19 cellular contexts compared by ENCODE assay signal in the genomic region with DNA sequence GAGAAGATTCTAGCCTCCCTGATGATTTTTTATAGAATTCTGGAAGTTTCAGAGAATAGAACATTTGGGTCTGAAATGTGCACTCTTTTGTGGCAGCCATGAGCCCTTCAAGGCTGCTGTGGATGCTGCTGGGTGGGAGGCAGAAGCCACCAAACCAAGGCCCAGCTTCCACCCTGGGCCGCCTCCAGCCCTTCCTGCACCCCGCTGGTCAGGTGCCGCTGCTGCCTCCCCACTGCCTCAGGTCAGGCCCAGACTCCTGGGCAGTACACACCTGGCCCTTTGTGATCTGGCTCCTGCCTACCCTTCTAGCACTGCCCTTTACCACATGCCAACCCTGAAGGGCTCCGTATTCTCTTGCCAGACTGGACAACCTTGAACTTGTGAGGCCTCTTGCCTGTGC.
"Had no signal": no experiment of that assay in that cellular context is flagged by ENCODE, and none has a peak within 500 bp of the region (broad histone marks: within the 10 kb centered on the region; RNA-seq: fewer than 3 reads in every experiment).

No MANE protein-coding gene starts in this region.

- H3K4me3 ChIP-seq: breast epithelium, colonic mucosa, skin epidermis, uterus had no signal

- ATAC-seq: activated naive CD4-positive, alpha-beta T cell treated with anti-CD3 and anti-CD28 coated beads, Interleukin-2, amount 50 U/mL, for 72 hours; activated T-cell treated with anti-CD3 and anti-CD28 coated beads, Interleukin-2, amount 50 U/mL, for 72 hours; effector memory CD8-positive, alpha-beta T cell; naive thymus-derived CD8-positive, alpha-beta T cell; T-cell had no signal

- DNase-seq: activated CD4-positive, alpha-beta T cell treated with anti-CD3 and anti-CD28 coated beads for 4 hours; activated CD4-positive, alpha-beta T cell treated with anti-CD3 and anti-CD28 coated beads, Interleukin-2, amount 50 U/mL, for 4 hours; activated naive CD4-positive, alpha-beta T cell; activated T-cell treated with anti-CD3 and anti-CD28 coated beads for 4 hours; activated T-cell treated with anti-CD3 and anti-CD28 coated beads, Interleukin-2, amount 50 U/mL, for 72 hours; colonic mucosa; effector memory CD8-positive, alpha-beta T cell; erythroblast; midbrain; naive thymus-derived CD8-positive, alpha-beta T cell; stimulated activated CD4-positive, alpha-beta T cell treated with anti-CD3 and anti-CD28 coated beads, Interleukin-12 subunit alpha, Interleukin-12 subunit beta, amount 100 ng/mL, for 4 hours; stimulated activated CD4-positive, alpha-beta T cell treated with anti-CD3 and anti-CD28 coated beads, Interleukin-4, amount 100 ng/mL, for 1 hour; substantia nigra; T-cell; uterus had no signal

- H3K27ac ChIP-seq: breast epithelium, colonic mucosa, skin epidermis, uterus, VCaP had no signal

- H3K36me3 ChIP-seq: breast epithelium, colonic mucosa, uterus had no signal

- H3K9me3 ChIP-seq: breast epithelium, colonic mucosa, uterus had no signal

- H3K27me3 ChIP-seq: breast epithelium, colonic mucosa, uterus had no signal
